Comparison of ENCODE assay signal across 19 cellular contexts in the genomic region with DNA sequence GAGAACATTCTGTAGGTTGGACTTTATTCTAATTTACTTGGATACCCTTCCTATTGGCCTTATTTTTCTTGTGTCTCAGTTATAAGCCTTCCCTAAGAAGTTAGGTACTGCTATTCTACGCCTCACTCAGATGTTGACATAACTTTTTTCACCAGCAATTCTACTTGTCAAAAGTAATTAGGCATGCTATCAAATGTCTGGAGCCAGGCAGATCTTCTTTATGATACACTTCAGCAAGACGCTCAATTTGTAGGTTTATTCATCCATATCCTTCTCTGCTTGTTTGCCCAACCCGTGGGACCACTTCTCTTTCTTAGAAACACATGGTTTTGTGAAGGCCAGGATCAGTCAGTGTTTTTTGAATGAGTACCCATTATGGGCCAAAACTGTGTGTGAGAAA. TPM values are rescaled to one million over a fixed set of nuclear protein-coding genes. Genes with fewer than 3 reads are reported as not detected.
A peak's percentile ranks its signal among the peaks of the same experiment; 100 is the strongest.
DNase-seq lines count a peak whose midpoint lies in the region; ATAC-seq and TF ChIP-seq lines count a peak whose summit lies in the region.
"Had no signal": no experiment of that assay in that cellular context is flagged by ENCODE, and none has a peak within 500 bp of the region (broad histone marks: within the 10 kb centered on the region; RNA-seq: fewer than 3 reads in every experiment).

No MANE protein-coding gene starts in this region.

- H3F3A ChIP-seq in PC-9 (ENCODE audit: insufficient read depth, low read depth) = no peaks in the 10 kb centered on the region
- no peaks in the 10 kb centered on the region for H3F3A ChIP-seq in PC-3 (ENCODE audit: low read length, unreplicated experiment)

- H3K9me3 Mint-ChIP-seq in nephron progenitor cell = no peaks in the 10 kb centered on the region
- H3K9me3 Mint-ChIP-seq: CD4-positive, alpha-beta memory T cell had no signal

- no peak overlapping the region for H3K27ac ChIP-seq in PC-9
- H3K27ac ChIP-seq in PC-3 (ENCODE audit: low read length) = no peak overlapping the region
- H3K27ac ChIP-seq: 22Rv1, A549, BLaER1 had no signal

- H3K36me3 ChIP-seq in PC-9 (ENCODE audit: low read depth) (no peaks in the 10 kb centered on the region), PC-3 (ENCODE audit: low read depth, low read length) (no peaks in the 10 kb centered on the region)
- H3K36me3 ChIP-seq: BLaER1 had no signal

- H3K36me3 Mint-ChIP-seq in nephron progenitor cell (ENCODE audit: low read depth) = no peaks in the 10 kb centered on the region
- H3K36me3 Mint-ChIP-seq: CD14-positive monocyte; CD4-positive, alpha-beta memory T cell had no signal

- H3K4me2 ChIP-seq in PC-9 = no peak overlapping the region
- H3K4me2 ChIP-seq in PC-3 (ENCODE audit: low read length) = no peak overlapping the region
- H3K4me2 ChIP-seq: A549, BLaER1 had no signal

- CTCF ChIA-PET in PC-9 (lab: Charles Lee) = no interaction called here
- CTCF ChIA-PET in PC-3 (lab: Charles Lee) = no interaction called here

- peak overlapping the region; percentile 70 for H3K27ac Mint-ChIP-seq in nephron progenitor cell
- H3K27ac Mint-ChIP-seq: CD14-positive monocyte; CD4-positive, alpha-beta memory T cell had no signal

- H3K4me3 Mint-ChIP-seq in nephron progenitor cell = peak overlapping the region; percentile 8
- H3K4me3 Mint-ChIP-seq: CD14-positive monocyte; CD4-positive, alpha-beta memory T cell had no signal

- POLR2A ChIA-PET in PC-9 (lab: Charles Lee; ENCODE audit: unreplicated experiment) = no interaction called here
- POLR2A ChIA-PET in PC-3 (lab: Charles Lee; ENCODE audit: unreplicated experiment) = interaction anchor here (0.6 kb wide), 1 partner anchor 8 kb away, joined by 7 read pairs; no protein-coding TSS in a partner anchor

- ATAC-seq in PC-3 = no peak
- ATAC-seq in GM21367 (IDR thresholded peaks at IDR 0.05; ENCODE audit: unreplicated experiment) = no peak
- ATAC-seq: A549, HCT116 had no signal

- H3K9ac ChIP-seq in PC-3 (ENCODE audit: low read length) = no peak overlapping the region
- H3K9ac ChIP-seq: BLaER1 had no signal

- H3K9me3 ChIP-seq in PC-9 (ENCODE audit: insufficient read depth, low read depth) = no peaks in the 10 kb centered on the region; the same call in 1 of the 2 replicates
- H3K9me3 ChIP-seq in PC-3 (ENCODE audit: low read length) = no peaks in the 10 kb centered on the region
- H3K9me3 ChIP-seq: A549, BLaER1 had no signal

- H3K9me2 ChIP-seq in PC-9 (ENCODE audit: insufficient read depth) (no peaks in the 10 kb centered on the region), PC-3 (replicated peaks; ENCODE audit: low read length) (no peaks in the 10 kb centered on the region)

- intact Hi-C loops in PC-9 (cut with micrococcal nuclease; ENCODE audit: unreplicated experiment) = no loop called here
- intact Hi-C loops in PC-3 (cut with micrococcal nuclease) = no loop called here

- H3K4me1 ChIP-seq in PC-9 (replicated peaks; ENCODE audit: insufficient read depth) = no peaks in the 10 kb centered on the region
- H3K4me1 ChIP-seq in PC-3 (ENCODE audit: insufficient read depth, low read length) = no peaks in the 10 kb centered on the region
- H3K4me1 ChIP-seq: A549 had no signal

- peaks cover 6% of the 10 kb centered on the region for H3K27me3 Mint-ChIP-seq in nephron progenitor cell (ENCODE audit: low read depth, poor library complexity)
- H3K27me3 Mint-ChIP-seq: CD4-positive, alpha-beta memory T cell had no signal

- DNase-seq in NCI-H1105 treated with DMSO at 0.1 percent for 48 hours (lab: John Stamatoyannopoulos, UW) (peak; percentile 47), NCI-H1105 (lab: John Stamatoyannopoulos, UW) (no peak), EH (ENCODE audit: low read depth) (peak; percentile 14), PC-9 (no peak), nephron progenitor cell (no peak), PC-3 (no peak)
- no peak for DNase-seq in activated CD8-positive, alpha-beta memory T cell treated with anti-CD3 and anti-CD28 coated beads for 24 hours
- DNase-seq: AML-193; CD4-positive, alpha-beta memory T cell; DMS153; DND-41; GOT3; H7 had no signal

- no peaks in the 10 kb centered on the region for H3K79me2 ChIP-seq in PC-9 (ENCODE audit: low read depth)
- no peaks in the 10 kb centered on the region for H3K79me2 ChIP-seq in PC-3 (ENCODE audit: low read length)

- TF ChIP-seq CTCF in PC-9 (conservative IDR thresholded peaks at IDR 0.05) = no peak
- TF ChIP-seq CTCF in nephron progenitor cell (IDR thresholded peaks at IDR 0.05) = no peak
- TF ChIP-seq CTCF in PC-3 (conservative IDR thresholded peaks at IDR 0.05; ENCODE audit: low read depth, low read length) = no peak

- BruUV-seq in PC-9 (replicated peaks; lab: Mats Ljungman, UMichigan) = no TSS peak
- BruUV-seq in PC-3 (replicated peaks; lab: Mats Ljungman, UMichigan) = no TSS peak

- H3K27me3 ChIP-seq in PC-9 (ENCODE audit: insufficient read depth, low read depth) (no peaks in the 10 kb centered on the region), PC-3 (ENCODE audit: low read length) (no peaks in the 10 kb centered on the region)
- H3K27me3 ChIP-seq: BLaER1 had no signal

- H2AFZ ChIP-seq in PC-9 (0 out of 2 replicates have a peak overlapping the region, but pooled peaks have one; percentile 18), PC-3 (ENCODE audit: low read length) (no peak overlapping the region)

- H4K20me1 ChIP-seq in PC-9 (ENCODE audit: insufficient read depth) = no peaks in the 10 kb centered on the region
- H4K20me1 ChIP-seq in PC-3 (ENCODE audit: low read length) = no peaks in the 10 kb centered on the region
- H4K20me1 ChIP-seq: BLaER1 had no signal

- H3K4me1 Mint-ChIP-seq in nephron progenitor cell = peaks cover 32% of the 10 kb centered on the region
- H3K4me1 Mint-ChIP-seq: CD14-positive monocyte; CD4-positive, alpha-beta memory T cell had no signal

- H3K4me3 ChIP-seq in PC-9 (no peak overlapping the region), PC-3 (ENCODE audit: low read length) (no peak overlapping the region)
- H3K4me3 ChIP-seq: A549, BLaER1 had no signal

RNA-seq across cellular contexts. Expression of a gene that starts 36.2 kb away (rescaled TPM):
- total RNA-seq in PC-9 (2021) (6.6 and 8.1 TPM in 2 replicates), PC-3 (2014; rRNA removed) (2.4 and 3.8 TPM in 2 replicates)
- total RNA-seq: CD4-positive, alpha-beta memory T cell had no signal

Comparison
In these comparisons a context has a peak if more than half of its experiments do, and no peak if none do; other contexts are left out.
1. DNase-seq: peak in NCI-H1105 treated with DMSO at 0.1 percent for 48 hours (single experiment) and EH (single experiment); none in NCI-H1105 (single experiment), PC-9 (0 of 2), nephron progenitor cell (single experiment), PC-3 (single experiment) and activated CD8-positive, alpha-beta memory T cell treated with anti-CD3 and anti-CD28 coated beads for 24 hours (single experiment).